In genomic region chr2:16653799-16654198, GRCh38 we compare ENCODE assay signal across 8 cellular contexts. TPM values are rescaled to one million over a fixed set of nuclear protein-coding genes. Genes with fewer than 3 reads are reported as not detected.
DNase-seq lines count a peak whose midpoint lies in the region; ATAC-seq and TF ChIP-seq lines count a peak whose summit lies in the region.

No MANE protein-coding gene starts in this region.

- no peak for TF ChIP-seq EP300 in suprapubic skin (IDR thresholded peaks at IDR 0.05)

- no peaks in the 10 kb centered on the region for H3K36me3 ChIP-seq in right atrium auricular region
- no peaks in the 10 kb centered on the region for H3K36me3 ChIP-seq in uterus
- no peaks in the 10 kb centered on the region for H3K36me3 ChIP-seq in suprapubic skin

- H3K27ac ChIP-seq in right atrium auricular region (peak overlapping the region in 1 of 2 donors; percentile 42), dorsolateral prefrontal cortex (peak overlapping the region in 48 of 59 donors; percentile 1 to 92 (median 77)), uterus (peak overlapping the region; percentile 78 to 81), suprapubic skin (no peak overlapping the region)

- TF ChIP-seq CTCF in right atrium auricular region (IDR thresholded peaks at IDR 0.05), result no peak
- TF ChIP-seq CTCF in dorsolateral prefrontal cortex (IDR thresholded peaks at IDR 0.05 in 54 of 56, conservative IDR thresholded peaks at IDR 0.05 in 2 of 56; ENCODE audit: low read depth in 1 of 56, partially characterized antibody in 56 of 56), result no peak
- no peak for TF ChIP-seq CTCF in uterus (IDR thresholded peaks at IDR 0.05)
- TF ChIP-seq CTCF in foreskin fibroblast (IDR thresholded peaks at IDR 0.05; ENCODE audit: low read depth, low read length), result no peak
- TF ChIP-seq CTCF in suprapubic skin (IDR thresholded peaks at IDR 0.05), result no peak

- no peaks in the 10 kb centered on the region for H3K27me3 ChIP-seq in right atrium auricular region
- no peaks in the 10 kb centered on the region for H3K27me3 ChIP-seq in dorsolateral prefrontal cortex
- no peaks in the 10 kb centered on the region for H3K27me3 ChIP-seq in uterus
- no peaks in the 10 kb centered on the region for H3K27me3 ChIP-seq in suprapubic skin

- H3K4me3 ChIP-seq in right atrium auricular region, result no peak overlapping the region
- H3K4me3 ChIP-seq in dorsolateral prefrontal cortex, result no peak overlapping the region
- H3K4me3 ChIP-seq in uterus, result no peak overlapping the region
- no peak overlapping the region for H3K4me3 ChIP-seq in foreskin fibroblast (ENCODE audit: low read depth in 1 of 2, low read length in 2 of 2)
- no peak overlapping the region for H3K4me3 ChIP-seq in suprapubic skin

- H3K9me3 ChIP-seq in right atrium auricular region, result no peaks in the 10 kb centered on the region
- H3K9me3 ChIP-seq in uterus, result no peaks in the 10 kb centered on the region
- H3K9me3 ChIP-seq in suprapubic skin, result no peaks in the 10 kb centered on the region

- H3K4me1 ChIP-seq in right atrium auricular region (peaks cover 0 to 64% of the 10 kb centered on the region in 2 donors), uterus (peaks cover 24 to 27% of the 10 kb centered on the region in 2 donors), suprapubic skin (peaks cover 47% of the 10 kb centered on the region)

- 92% methylated on average over 4 of the region's 4 CpGs for WGBS in suprapubic skin

- intact Hi-C loops in Right ventricle myocardium superior (cut with DNase I) (no loop called here), dorsolateral prefrontal cortex (cut with DNase I) (no loop called here), uterus (cut with DNase I; ENCODE audit: low total_unique reads) (no loop called here)

- peak; percentile 58 for DNase-seq in right atrium auricular region (ENCODE audit: low spot score)
- DNase-seq in Right ventricle myocardium superior, result no peak
- no peak for DNase-seq in dorsolateral prefrontal cortex
- peak; percentile 74 to 83 for DNase-seq in uterus
- no peak for DNase-seq in NCI-H748 (lab: John Stamatoyannopoulos, UW; ENCODE audit: unreplicated experiment)
- DNase-seq in foreskin fibroblast, result no peak
- no peak for DNase-seq in suprapubic skin (ENCODE audit: low spot score in 2 of 2)

- no peak for ATAC-seq in Right ventricle myocardium superior (ENCODE audit: poor library complexity)
- peak; percentile 48 for ATAC-seq in HG03378 (IDR thresholded peaks at IDR 0.05; ENCODE audit: unreplicated experiment)

- no peak for TF ChIP-seq POLR2A in uterus (IDR thresholded peaks at IDR 0.05)
- no peak for TF ChIP-seq POLR2A in suprapubic skin (IDR thresholded peaks at IDR 0.05)

RNA-seq across cellular contexts. Expression of gene CYRIA, which starts 11.8 kb away (rescaled TPM):
- total RNA-seq in right atrium auricular region (1 to 10 TPM; 1.7 to 2.8 TPM), Right ventricle myocardium superior (3.9 TPM), dorsolateral prefrontal cortex (100 to 1,000 TPM in 99 of 120 experiments, 10 to 100 TPM in 21; 53.2 to 194 (median 131) TPM), uterus (10 to 100 TPM in 1 of 4 donors, 1 to 10 TPM in 3; 4.4 to 29.6 (median 8.1) TPM), suprapubic skin (1 to 10 TPM; 1.8 to 4.0 (median 3.7) TPM)

Comparison
In these comparisons a context has a peak if more than half of its experiments do, and no peak if none do; other contexts are left out.
1. DNase-seq: peak in right atrium auricular region (single experiment) and uterus (2 of 2); none in Right ventricle myocardium superior (single experiment), dorsolateral prefrontal cortex (0 of 10), NCI-H748 (single experiment), foreskin fibroblast (0 of 2) and suprapubic skin (0 of 2).